10 cellular contexts compared by ENCODE assay signal in the genomic region with DNA sequence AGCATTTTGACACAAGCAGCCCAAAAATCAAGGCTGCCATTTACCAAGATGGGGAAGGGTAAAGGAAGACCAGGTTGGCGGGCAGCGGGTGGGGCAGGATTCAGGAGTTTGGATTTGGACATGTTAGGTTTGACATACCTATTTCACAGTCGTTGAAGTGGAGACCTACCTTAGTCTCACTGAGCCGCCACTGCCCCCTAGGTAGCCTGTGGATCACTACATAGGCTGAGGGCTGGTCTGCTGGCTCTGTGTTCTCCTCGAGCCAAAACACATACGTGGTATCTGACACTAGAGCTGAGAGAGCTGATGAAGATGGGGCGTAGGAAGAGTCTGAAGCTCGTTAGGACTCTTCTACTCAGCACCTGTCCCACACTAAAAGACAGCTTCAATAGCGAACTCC.
DNase-seq lines count a peak whose midpoint lies in the region; ATAC-seq, FAIRE-seq and TF ChIP-seq lines count a peak whose summit lies in the region.
"Had no signal": no experiment of that assay in that cellular context is flagged by ENCODE, and none has a peak within 500 bp of the region (broad histone marks: within the 10 kb centered on the region; RNA-seq: fewer than 3 reads in every experiment).

No MANE protein-coding gene starts in this region.

- H3K36me3 ChIP-seq in OCI-LY7 (ENCODE audit: insufficient read depth, low read length) (peaks cover 13% of the 10 kb centered on the region; the same call in 1 of the 2 replicates), endothelial cell of umbilical vein (ENCODE audit: control insufficient read depth in 2 of 2, extremely low read depth in 1 of 2, insufficient read depth in 2 of 2, low read length in 2 of 2) (peaks cover 0 to 3% of the 10 kb centered on the region in 2 experiments)

- peak; percentile 78 to 87 for ATAC-seq in stimulated activated naive B cell treated with anti-CD40 and anti-IgM and Interleukin-4, amounts not matched to agents 10 μg/mL and 1 μg/mL and 100 μg/mL, for 72 hours (replicated peaks)
- ATAC-seq in HG03460 (IDR thresholded peaks at IDR 0.05; ENCODE audit: unreplicated experiment) (no peak), HG03439 (IDR thresholded peaks at IDR 0.05; ENCODE audit: unreplicated experiment) (no peak)
- ATAC-seq: naive thymus-derived CD8-positive, alpha-beta T cell had no signal

- H3K27me3 ChIP-seq in endothelial cell of umbilical vein (ENCODE audit: control insufficient read depth in 2 of 2, insufficient read depth in 2 of 2, low read length in 2 of 2), result no peaks in the 10 kb centered on the region

- H2AFZ ChIP-seq in OCI-LY7 (ENCODE audit: low read length) (no peak overlapping the region), endothelial cell of umbilical vein (ENCODE audit: low read depth, low read length) (no peak overlapping the region)

- no peaks in the 10 kb centered on the region for H3K79me2 ChIP-seq in OCI-LY7 (ENCODE audit: insufficient read depth, low read depth, low read length)
- no peaks in the 10 kb centered on the region for H3K79me2 ChIP-seq in endothelial cell of umbilical vein (ENCODE audit: control insufficient read depth, insufficient read depth, low read length)

- BruUV-seq in OCI-LY7 (replicated peaks; lab: Mats Ljungman, UMichigan) (no TSS peak), endothelial cell of umbilical vein (replicated peaks; lab: Mats Ljungman, UMichigan) (no TSS peak)

- dilution Hi-C loops in endothelial cell of umbilical vein (cut with MboI; ENCODE audit: extremely low pct_ligation_motif_present, low sequenced_read_pairs), result no loop called here

- POLR2A ChIA-PET in OCI-LY7 (lab: Charles Lee), result no interaction called here
- POLR2A ChIA-PET in endothelial cell of umbilical vein (lab: Charles Lee), result no interaction called here

- H3K4me1 ChIP-seq in OCI-LY7 (ENCODE audit: insufficient read depth, low read length, poor library complexity, severe bottlenecking), result no peaks in the 10 kb centered on the region
- peaks cover 36% of the 10 kb centered on the region for H3K4me1 ChIP-seq in endothelial cell of umbilical vein (ENCODE audit: control insufficient read depth, extremely low read depth, insufficient read depth, low read length)

- no peak overlapping the region for H3K4me3 Mint-ChIP-seq in stimulated activated naive B cell treated with anti-CD40 and anti-IgM and Interleukin-4, amounts not matched to agents 10 μg/mL and 1 μg/mL and 100 μg/mL, for 72 hours
- H3K4me3 Mint-ChIP-seq: CD4-positive, alpha-beta T cell; naive thymus-derived CD8-positive, alpha-beta T cell had no signal

- CTCF ChIA-PET in OCI-LY7 (lab: Charles Lee; ENCODE audit: unreplicated experiment) (no interaction called here), endothelial cell of umbilical vein (lab: Charles Lee) (interaction anchor here (1.0 to 3.5 kb wide), 4 partner anchors 61 to 81 kb away, joined by 3 to 22 read pairs (median 4); no protein-coding TSS in a partner anchor)

- intact Hi-C loops in OCI-LY7 (cut with micrococcal nuclease; ENCODE audit: unreplicated experiment) (loop anchor here (2.0 kb wide), 1 partner anchor 111 kb away; no protein-coding TSS in a partner anchor), endothelial cell of umbilical vein (cut with micrococcal nuclease) (no loop called here)

- peak; percentile 68 for DNase-seq in activated effector memory CD4-positive, alpha-beta T cell treated with anti-CD3 and anti-CD28 coated beads, Interleukin-2, amount 50 U/mL, for 16 hours
- no peak for DNase-seq in activated effector memory CD4-positive, alpha-beta T cell treated with Interleukin-2 at 50 U/mL for 16 hours
- DNase-seq in OCI-LY7 (ENCODE audit: low spot score) (peak; percentile 43), endothelial cell of umbilical vein (ENCODE audit: low read depth, low spot score) (no peak), H4 (ENCODE audit: low spot score) (no peak)
- peak; percentile 13 for DNase-seq in stimulated activated naive B cell treated with anti-CD40 and anti-IgM and Interleukin-4, amounts not matched to agents 10 μg/mL and 1 μg/mL and 100 μg/mL, for 72 hours
- DNase-seq: naive thymus-derived CD8-positive, alpha-beta T cell had no signal

- H3K9ac ChIP-seq in endothelial cell of umbilical vein (replicated peaks; ENCODE audit: extremely low read depth, insufficient read depth, low read length), result no peak overlapping the region

- peak; percentile 72 for TF ChIP-seq CTCF in OCI-LY7 (conservative IDR thresholded peaks at IDR 0.05; ENCODE audit: low read length)
- TF ChIP-seq CTCF in endothelial cell of umbilical vein (IDR thresholded peaks at IDR 0.05; ENCODE audit: extremely low read depth in 1 of 2, insufficient read depth in 1 of 2, low read depth in 1 of 2, low read length in 2 of 2), result peak; percentile 4 to 17

- H4K20me1 ChIP-seq in OCI-LY7 (ENCODE audit: insufficient read depth, low read length) (no peaks in the 10 kb centered on the region), endothelial cell of umbilical vein (replicated peaks; ENCODE audit: control insufficient read depth, extremely low read depth, insufficient read depth, low read length) (no peaks in the 10 kb centered on the region)

- no peaks in the 10 kb centered on the region for H3K4me1 Mint-ChIP-seq in stimulated activated naive B cell treated with anti-CD40 and anti-IgM and Interleukin-4, amounts not matched to agents 10 μg/mL and 1 μg/mL and 100 μg/mL, for 72 hours

- no peak overlapping the region for H3K4me2 ChIP-seq in OCI-LY7 (ENCODE audit: low read length)
- no peak overlapping the region for H3K4me2 ChIP-seq in endothelial cell of umbilical vein (ENCODE audit: insufficient read depth, low read length)

- no peak for TF ChIP-seq POLR2A in endothelial cell of umbilical vein (IDR thresholded peaks at IDR 0.05; ENCODE audit: low read depth, low read length)

- H3K27ac ChIP-seq in OCI-LY7 (ENCODE audit: low read depth, low read length, poor library complexity, severe bottlenecking) (no peak overlapping the region), endothelial cell of umbilical vein (ENCODE audit: insufficient read depth, low read depth, low read length) (no peak overlapping the region)

- no peaks in the 10 kb centered on the region for H3K9me3 Mint-ChIP-seq in stimulated activated naive B cell treated with anti-CD40 and anti-IgM and Interleukin-4, amounts not matched to agents 10 μg/mL and 1 μg/mL and 100 μg/mL, for 72 hours
- H3K9me3 Mint-ChIP-seq: CD4-positive, alpha-beta T cell; naive thymus-derived CD8-positive, alpha-beta T cell had no signal

- H3K4me3 ChIP-seq in OCI-LY7 (ENCODE audit: low read depth, low read length, poor library complexity, severe bottlenecking) (no peak overlapping the region), endothelial cell of umbilical vein (replicated peaks in 1 of 3; ENCODE audit: insufficient read depth in 1 of 3, low read depth in 1 of 3, low read length in 3 of 3) (no peak overlapping the region)

- peaks cover 37 to 39% of the 10 kb centered on the region in 2 donors for H3K36me3 Mint-ChIP-seq in stimulated activated naive B cell treated with anti-CD40 and anti-IgM and Interleukin-4, amounts not matched to agents 10 μg/mL and 1 μg/mL and 100 μg/mL, for 72 hours

- H3K27ac Mint-ChIP-seq in stimulated activated naive B cell treated with anti-CD40 and anti-IgM and Interleukin-4, amounts not matched to agents 10 μg/mL and 1 μg/mL and 100 μg/mL, for 72 hours, result no peak overlapping the region
- H3K27ac Mint-ChIP-seq: CD4-positive, alpha-beta T cell had no signal

- no peaks in the 10 kb centered on the region for H3K9me1 ChIP-seq in endothelial cell of umbilical vein (replicated peaks; ENCODE audit: control insufficient read depth, extremely low read depth, insufficient read depth, low read length)

- no peaks in the 10 kb centered on the region for H3K27me3 Mint-ChIP-seq in stimulated activated naive B cell treated with anti-CD40 and anti-IgM and Interleukin-4, amounts not matched to agents 10 μg/mL and 1 μg/mL and 100 μg/mL, for 72 hours
- H3K27me3 Mint-ChIP-seq: CD4-positive, alpha-beta T cell; naive thymus-derived CD8-positive, alpha-beta T cell had no signal

- FAIRE-seq in endothelial cell of umbilical vein (lab: Jason Lieb, UNC), result no peak

- no peaks in the 10 kb centered on the region for H3K9me3 ChIP-seq in OCI-LY7 (ENCODE audit: low read length)
- H3K9me3 ChIP-seq in endothelial cell of umbilical vein (replicated peaks; ENCODE audit: control insufficient read depth, insufficient read depth, low read length), result no peaks in the 10 kb centered on the region

- H3K9me2 ChIP-seq in OCI-LY7 (ENCODE audit: insufficient read depth, low read length), result no peaks in the 10 kb centered on the region

TF ChIP-seq in endothelial cell of umbilical vein, 7 proteins besides CTCF, POLR2A, EP300 and RAD21:
- TF ChIP-seq FOS (IDR thresholded peaks at IDR 0.05; ENCODE audit: borderline replicate concordance, insufficient read depth, low read length), result no peak
- no peak for TF ChIP-seq EZH2 (IDR thresholded peaks at IDR 0.05; ENCODE audit: borderline replicate concordance, low read depth, low read length, severe bottlenecking)
- no peak for TF ChIP-seq JUN (IDR thresholded peaks at IDR 0.05; ENCODE audit: borderline replicate concordance, insufficient read depth, insufficient read length, low read depth)
- TF ChIP-seq MYC (IDR thresholded peaks at IDR 0.05; ENCODE audit: low read depth, low read length), result no peak
- TF ChIP-seq, protein P1, sequence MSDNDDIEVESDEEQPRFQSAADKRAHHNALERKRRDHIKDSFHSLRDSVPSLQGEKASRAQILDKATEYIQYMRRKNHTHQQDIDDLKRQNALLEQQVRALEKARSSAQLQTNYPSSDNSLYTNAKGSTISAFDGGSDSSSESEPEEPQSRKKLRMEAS (IDR thresholded peaks at IDR 0.05; ENCODE audit: insufficient read depth, insufficient read length), result no peak
- TF ChIP-seq POLR2AphosphoS5 (IDR thresholded peaks at IDR 0.05; ENCODE audit: insufficient read depth, low read depth, low read length), result no peak
- no peak for TF ChIP-seq GATA2 (IDR thresholded peaks at IDR 0.05; ENCODE audit: insufficient read depth, insufficient read length, low read depth, low read length)
TF ChIP-seq in endothelial cell of umbilical vein: peak in this region for 0.

Comparison
In these comparisons a context has a peak if more than half of its experiments do, and no peak if none do; other contexts are left out.
1. DNase-seq: peak in activated effector memory CD4-positive, alpha-beta T cell treated with anti-CD3 and anti-CD28 coated beads, Interleukin-2, amount 50 U/mL, for 16 hours (single experiment), OCI-LY7 (single experiment) and stimulated activated naive B cell treated with anti-CD40 and anti-IgM and Interleukin-4, amounts not matched to agents 10 μg/mL and 1 μg/mL and 100 μg/mL, for 72 hours (single experiment); none in activated effector memory CD4-positive, alpha-beta T cell treated with Interleukin-2 at 50 U/mL for 16 hours (single experiment), endothelial cell of umbilical vein (single experiment) and H4 (single experiment).
2. ATAC-seq: peak in stimulated activated naive B cell treated with anti-CD40 and anti-IgM and Interleukin-4, amounts not matched to agents 10 μg/mL and 1 μg/mL and 100 μg/mL, for 72 hours (2 of 2); none in HG03460 (single experiment) and HG03439 (single experiment).